In genomic region chr12:53463802-53464375, GRCh38 we compare ENCODE assay signal across 1 cellular context.
TF ChIP-seq lines count a peak whose summit lies in the region.

No MANE protein-coding gene starts in this region.

TF ChIP-seq in K562, 482 proteins besides CTCF, POLR2A, EP300 and RAD21:
- TF ChIP-seq POLR2B (IDR thresholded peaks at IDR 0.05; ENCODE audit: low read depth, partially characterized antibody) (peak; percentile 43), SPI1 (IDR thresholded peaks at IDR 0.05; ENCODE audit: borderline replicate concordance, low read depth, low read length) (0 out of 2 replicates have a peak, but pooled peaks have one; percentile 33), JUND (IDR thresholded peaks at IDR 0.05; ENCODE audit: borderline replicate concordance, low read depth, low read length) (no peak), JUND (tag; IDR thresholded peaks at IDR 0.05; ENCODE audit: borderline replicate concordance, low read depth, low read length) (no peak), ZNF584 (CRISPR knock-in tag; IDR thresholded peaks at IDR 0.05; ENCODE audit: low read depth) (no peak), ZNF324 (CRISPR knock-in tag; IDR thresholded peaks at IDR 0.05) (no peak), RFX5 (IDR thresholded peaks at IDR 0.05; ENCODE audit: low read depth, low read length) (no peak), RBFOX2 (IDR thresholded peaks at IDR 0.05; ENCODE audit: low read depth, low read length) (peak; percentile 15; the same call in 1 of the 2 replicates)
